In genomic region chr12:93441111-93441616, GRCh38 we compare ENCODE assay signal across 1 cellular context.
TF ChIP-seq lines count a peak whose summit lies in the region.

No MANE protein-coding gene starts in this region.

TF ChIP-seq in K562, 482 proteins besides CTCF, POLR2A, EP300 and RAD21 (continued from another document):
- TF ChIP-seq SAP30 (IDR thresholded peaks at IDR 0.05; ENCODE audit: borderline replicate concordance, insufficient read depth, low read depth, low read length, poor library complexity, severe bottlenecking): peak; percentile 92
- TF ChIP-seq SIN3A (IDR thresholded peaks at IDR 0.05; ENCODE audit: borderline replicate concordance in 2 of 2, control insufficient read depth in 1 of 2, low read depth in 2 of 2, low read length in 2 of 2): peak; percentile 14 to 69; a peak in 2 of 4 replicates
